24 cellular contexts compared by ENCODE assay signal in the genomic region with DNA sequence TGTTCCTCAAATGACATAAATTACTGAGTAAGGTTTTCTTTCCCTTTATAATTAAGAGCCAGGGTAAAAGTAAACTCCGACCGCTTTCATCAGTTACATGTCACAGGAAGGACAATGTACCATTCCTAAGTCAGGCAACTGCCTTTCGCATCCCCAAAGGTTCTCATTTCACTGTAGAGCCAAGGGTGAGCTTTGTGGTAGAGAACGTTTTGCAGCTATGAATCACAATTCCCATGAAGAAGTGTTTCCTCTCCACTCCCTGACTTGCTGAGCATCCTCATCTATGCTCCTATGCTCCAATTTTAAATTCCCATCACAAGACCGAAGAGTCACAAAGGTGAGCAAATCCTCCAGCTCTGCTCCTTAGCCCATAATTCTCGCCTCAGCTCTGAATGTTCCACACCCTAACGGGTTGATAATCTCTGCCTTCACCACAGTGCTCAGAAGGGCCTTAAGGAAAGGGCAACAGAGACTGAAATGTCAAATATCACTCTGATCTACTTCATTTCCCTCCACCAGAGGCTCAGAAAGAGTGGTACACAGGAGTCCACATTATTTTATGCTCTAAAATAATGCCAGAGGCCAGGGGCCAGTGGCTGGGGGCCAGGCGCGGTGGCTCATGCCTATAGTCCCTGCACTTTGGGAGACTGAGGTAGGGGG.
DNase-seq lines count a peak whose midpoint lies in the region; ATAC-seq, FAIRE-seq and TF ChIP-seq lines count a peak whose summit lies in the region.
"Had no signal": no experiment of that assay in that cellular context is flagged by ENCODE, and none has a peak within 500 bp of the region (broad histone marks: within the 10 kb centered on the region; RNA-seq: fewer than 3 reads in every experiment).

No MANE protein-coding gene starts in this region.

- 0 out of 2 replicates have a peak, but pooled peaks cover 2% of the 10 kb centered on the region for H3K36me3 ChIP-seq in PC-3 (ENCODE audit: low read depth, low read length)
- no peaks in the 10 kb centered on the region for H3K36me3 ChIP-seq in H1 (ENCODE audit: control insufficient read depth in 2 of 4, insufficient read depth in 4 of 4, low read length in 3 of 4)
- no peaks in the 10 kb centered on the region for H3K36me3 ChIP-seq in CD8-positive, alpha-beta T cell (ENCODE audit: insufficient read depth, low read length)
- H3K36me3 ChIP-seq: adrenal gland, left lung, pancreas, WERI-Rb-1 had no signal

- no peak overlapping the region for H3K56ac ChIP-seq in H1 (replicated peaks; ENCODE audit: insufficient read length, low read depth, low read length)

- no peak overlapping the region; the same call in 1 of the 2 replicates for H2BK12ac ChIP-seq in H1 (ENCODE audit: low read depth, low read length)

- TF ChIP-seq CTCF in PC-3 (conservative IDR thresholded peaks at IDR 0.05; ENCODE audit: low read depth, low read length) (no peak), H1 (IDR thresholded peaks at IDR 0.05; ENCODE audit: control extremely low read depth in 1 of 3, insufficient read depth in 1 of 3, low read depth in 1 of 3, low read length in 3 of 3) (no peak)
- no peak for TF ChIP-seq CTCF in CD8-positive, alpha-beta T cell (IDR thresholded peaks at IDR 0.05)

- DNase-seq in stimulated activated naive CD8-positive, alpha-beta T cell treated with anti-CD3 and anti-CD28 coated beads, Interleukin-15, Interleukin-2, amounts not matched to agents 100 U/mL and 50 U/mL, for 24 hours, result no peak
- no peak for DNase-seq in stimulated activated naive CD8-positive, alpha-beta T cell treated with anti-CD3 and anti-CD28 coated beads, Interleukin-15, amount 100 ng/mL, for 72 hours
- DNase-seq in PC-3, result peak; percentile 31
- no peak for DNase-seq in H1 (ENCODE audit: low read depth in 1 of 2, low spot score in 2 of 2)
- DNase-seq in CD8-positive, alpha-beta T cell, result no peak
- no peak for DNase-seq in NK-92 treated with Interleukin-12 subunit alpha and Interleukin-12 subunit beta, amount 100 ng/mL, for 24 hours (lab: John Stamatoyannopoulos, UW)
- DNase-seq: activated CD4-positive, alpha-beta T cell treated with anti-CD3 and anti-CD28 coated beads, Interleukin-2, amount 50 U/mL, for 1 hour; activated CD8-positive, alpha-beta memory T cell treated with anti-CD3 and anti-CD28 coated beads, Interleukin-2, amount 50 U/mL, for 4 hours; activated effector memory CD4-positive, alpha-beta T cell treated with anti-CD3 and anti-CD28 coated beads, Interleukin-2, amount 50 U/mL, for 16 hours; adrenal gland; C1 segment of cervical spinal cord; Calu3; dermis blood vessel endothelial cell; immature natural killer cell; left lung; NCI-H2107; pancreas; right cardiac atrium; WERI-Rb-1 had no signal

- H3K4me3 ChIP-seq in PC-3 (ENCODE audit: low read length) (no peak overlapping the region), H1 (ENCODE audit: extremely low read depth in 1 of 4, insufficient read depth in 2 of 4, low read depth in 3 of 4, low read length in 4 of 4) (no peak overlapping the region)
- H3K4me3 ChIP-seq in CD8-positive, alpha-beta T cell (ENCODE audit: low read depth, low read length), result no peak overlapping the region
- H3K4me3 ChIP-seq: adrenal gland, left lung, pancreas, SK-N-MC had no signal

- H3K27me3 Mint-ChIP-seq in stimulated activated naive CD8-positive, alpha-beta T cell treated with anti-CD3 and anti-CD28 coated beads, Interleukin-15, amount 100 ng/mL, for 72 hours, result peaks cover 36% of the 10 kb centered on the region
- H3K27me3 Mint-ChIP-seq in CD8-positive, alpha-beta T cell (ENCODE audit: low read depth), result peaks cover 3% of the 10 kb centered on the region

- H2BK5ac ChIP-seq in H1 (ENCODE audit: low read depth, low read length), result no peak overlapping the region

- H4K91ac ChIP-seq in H1 (replicated peaks; ENCODE audit: insufficient read length, low read length), result no peak overlapping the region

- H3K79me1 ChIP-seq in H1 (ENCODE audit: low read depth, low read length), result peaks cover 13% of the 10 kb centered on the region

- no TSS peak for BruUV-seq in PC-3 (replicated peaks; lab: Mats Ljungman, UMichigan)

- FAIRE-seq in H1 (lab: Jason Lieb, UNC), result no peak
- FAIRE-seq: pancreas, RCC 7860 had no signal

- no peak overlapping the region for H4K8ac ChIP-seq in H1 (ENCODE audit: extremely low read depth, insufficient read depth, low read length)

- WGBS in H1 (ENCODE audit: extremely low coverage in 1 of 2, insufficient coverage in 1 of 2, insufficient read length in 1 of 2, insufficient replicate concordance in 2 of 2, low coverage in 1 of 2, low lambda C conversion rate in 2 of 2, missing lambda C conversion rate in 1 of 2), 2 experiments, result 87% methylated on average over 9 of the region's 9 CpGs; no CpG with 5 or more reads in 1 of the 2 experiments

- H3K4me2 ChIP-seq in PC-3 (ENCODE audit: low read length) (no peak overlapping the region), H1 (ENCODE audit: insufficient read depth in 1 of 2, low read depth in 2 of 2, low read length in 2 of 2) (no peak overlapping the region)

- H2AK5ac ChIP-seq in H1 (ENCODE audit: low read depth, low read length), result no peak overlapping the region; the same call in 1 of the 2 replicates

- H3K4me3 Mint-ChIP-seq in stimulated activated naive CD8-positive, alpha-beta T cell treated with anti-CD3 and anti-CD28 coated beads, Interleukin-15, amount 100 ng/mL, for 72 hours, result no peak overlapping the region
- H3K4me3 Mint-ChIP-seq in CD8-positive, alpha-beta T cell, result no peak overlapping the region
- H3K4me3 Mint-ChIP-seq: immature natural killer cell had no signal

- H3K4me1 Mint-ChIP-seq in stimulated activated naive CD8-positive, alpha-beta T cell treated with anti-CD3 and anti-CD28 coated beads, Interleukin-15, amount 100 ng/mL, for 72 hours, result peaks cover 56% of the 10 kb centered on the region
- H3K4me1 Mint-ChIP-seq in CD8-positive, alpha-beta T cell (ENCODE audit: low read depth), result no peaks in the 10 kb centered on the region
- H3K4me1 Mint-ChIP-seq: immature natural killer cell had no signal

- no peaks in the 10 kb centered on the region for H3K9me3 Mint-ChIP-seq in stimulated activated naive CD8-positive, alpha-beta T cell treated with anti-CD3 and anti-CD28 coated beads, Interleukin-15, amount 100 ng/mL, for 72 hours
- H3K9me3 Mint-ChIP-seq in CD8-positive, alpha-beta T cell, result no peaks in the 10 kb centered on the region
- H3K9me3 Mint-ChIP-seq: nephron had no signal

- intact Hi-C loops in PC-3 (cut with micrococcal nuclease), result no loop called here
- intact Hi-C loops in CD8-positive, alpha-beta T cell (cut with DNase I, micrococcal nuclease), result no loop called here

- H3K9ac ChIP-seq in PC-3 (ENCODE audit: low read length) (no peak overlapping the region), H1 (replicated peaks in 1 of 4; ENCODE audit: extremely low read depth in 1 of 4, low read depth in 3 of 4, low read length in 3 of 4) (no peak overlapping the region)

- H3K27ac Mint-ChIP-seq in stimulated activated naive CD8-positive, alpha-beta T cell treated with anti-CD3 and anti-CD28 coated beads, Interleukin-15, amount 100 ng/mL, for 72 hours, result no peak overlapping the region
- H3K27ac Mint-ChIP-seq in CD8-positive, alpha-beta T cell, result no peak overlapping the region
- H3K27ac Mint-ChIP-seq: immature natural killer cell had no signal

- peak; percentile 58 for ATAC-seq in stimulated activated naive CD8-positive, alpha-beta T cell treated with anti-CD3 and anti-CD28 coated beads, Interleukin-15, Interleukin-2, amounts not matched to agents 100 U/mL and 50 U/mL, for 24 hours
- ATAC-seq in stimulated activated naive CD8-positive, alpha-beta T cell treated with anti-CD3 and anti-CD28 coated beads, Interleukin-15, amount 100 ng/mL, for 72 hours, result no peak
- no peak for ATAC-seq in PC-3
- ATAC-seq in GM21576 (IDR thresholded peaks at IDR 0.05; ENCODE audit: unreplicated experiment), result no peak
- ATAC-seq in CD8-positive, alpha-beta T cell, result no peak
- no peak for ATAC-seq in HG02840 (IDR thresholded peaks at IDR 0.05; ENCODE audit: low FRiP score, unreplicated experiment)
- ATAC-seq: left lung, pancreas, right cardiac atrium had no signal

- no peak overlapping the region for H3K18ac ChIP-seq in H1 (ENCODE audit: extremely low read depth, low read length)

- H3K4ac ChIP-seq in H1 (replicated peaks; ENCODE audit: insufficient read length, low read depth, low read length), result no peak overlapping the region

- TF ChIP-seq POLR2A in H1 (IDR thresholded peaks at IDR 0.05; ENCODE audit: control extremely low read depth in 1 of 2, low read depth in 2 of 2, low read length in 2 of 2), result no peak

- no peak overlapping the region for H4K5ac ChIP-seq in H1 (ENCODE audit: insufficient read length, low read depth, low read length)

- CTCF ChIA-PET in PC-3 (lab: Charles Lee) (no interaction called here), H1 (lab: Charles Lee; ENCODE audit: partially characterized antibody) (interaction anchor here (1.1 kb wide), 1 partner anchor 23 kb away, joined by 3 read pairs; no protein-coding TSS in a partner anchor)
- CTCF ChIA-PET in CD8-positive, alpha-beta T cell (lab: Charles Lee), result no interaction called here

- H2BK15ac ChIP-seq in H1 (ENCODE audit: low read length), result 0 out of 2 replicates have a peak overlapping the region, but pooled peaks have one; percentile 77

- no peak overlapping the region for H3K23ac ChIP-seq in H1 (ENCODE audit: insufficient read length)

- no peak for TF ChIP-seq EP300 in H1 (IDR thresholded peaks at IDR 0.05; ENCODE audit: borderline replicate concordance in 1 of 2, low read depth in 2 of 2, low read length in 2 of 2)

- H3K23me2 ChIP-seq in H1 (ENCODE audit: low read depth, low read length), result no peaks in the 10 kb centered on the region

- POLR2A ChIA-PET in PC-3 (lab: Charles Lee; ENCODE audit: unreplicated experiment), result no interaction called here
- POLR2A ChIA-PET in H1 (lab: Charles Lee; ENCODE audit: partially characterized antibody), result no interaction called here
- POLR2A ChIA-PET in CD8-positive, alpha-beta T cell (lab: Charles Lee), result interaction anchor here (0.6 kb wide), 1 partner anchor 136 kb away, joined by 4 read pairs; no protein-coding TSS in a partner anchor

- H3K27me3 ChIP-seq in PC-3 (ENCODE audit: low read length) (no peaks in the 10 kb centered on the region), H1 (replicated peaks in 1 of 4; ENCODE audit: control insufficient read depth in 3 of 4, extremely low read depth in 1 of 4, insufficient read depth in 3 of 4, low read length in 3 of 4) (no peaks in the 10 kb centered on the region)
- H3K27me3 ChIP-seq in CD8-positive, alpha-beta T cell (ENCODE audit: insufficient read depth, low read length), result no peaks in the 10 kb centered on the region
- H3K27me3 ChIP-seq: adrenal gland, pancreas had no signal

- H2BK20ac ChIP-seq in H1 (ENCODE audit: low read length), result no peak overlapping the region

- peaks cover 98% of the 10 kb centered on the region for H3K79me2 ChIP-seq in PC-3 (ENCODE audit: low read length)
- H3K79me2 ChIP-seq in H1 (ENCODE audit: control insufficient read depth in 1 of 2, insufficient read depth in 2 of 2, low read length in 2 of 2), result peaks cover 4 to 82% of the 10 kb centered on the region in 2 experiments

- H3K9me3 ChIP-seq in PC-3 (ENCODE audit: low read length), result no peaks in the 10 kb centered on the region
- no peaks in the 10 kb centered on the region for H3K9me3 ChIP-seq in H1 (ENCODE audit: insufficient read depth in 2 of 2, low read depth in 1 of 2, low read length in 1 of 2)
- no peaks in the 10 kb centered on the region for H3K9me3 ChIP-seq in CD8-positive, alpha-beta T cell (ENCODE audit: low read length)
- H3K9me3 ChIP-seq: adrenal gland, left lung, pancreas had no signal

- H3K4me1 ChIP-seq in PC-3 (ENCODE audit: insufficient read depth, low read length), result peaks cover 28% of the 10 kb centered on the region
- peaks cover 0 to 12% (median 6%) of the 10 kb centered on the region in 4 experiments; a peak in 3 of 7 replicates for H3K4me1 ChIP-seq in H1 (replicated peaks in 1 of 4; ENCODE audit: control insufficient read depth in 3 of 4, insufficient read depth in 4 of 4, low read length in 3 of 4)
- H3K4me1 ChIP-seq in CD8-positive, alpha-beta T cell (ENCODE audit: insufficient read depth, low read length), result no peaks in the 10 kb centered on the region
- H3K4me1 ChIP-seq: adrenal gland, left lung had no signal

- no peak for TF ChIP-seq RAD21 in H1 (IDR thresholded peaks at IDR 0.05 in 1 of 2, conservative IDR thresholded peaks at IDR 0.05 in 1 of 2; ENCODE audit: low read depth in 2 of 2, low read length in 2 of 2)

- no peaks in the 10 kb centered on the region for H3K9me2 ChIP-seq in PC-3 (replicated peaks; ENCODE audit: low read length)

- H2AFZ ChIP-seq in PC-3 (ENCODE audit: low read length) (no peak overlapping the region), H1 (ENCODE audit: low read length) (no peak overlapping the region)

- H3K27ac ChIP-seq in PC-3 (ENCODE audit: low read length), result no peak overlapping the region
- no peak overlapping the region for H3K27ac ChIP-seq in H1 (ENCODE audit: low read depth, low read length)
- H3K27ac ChIP-seq in CD8-positive, alpha-beta T cell (ENCODE audit: low read depth, low read length), result no peak overlapping the region
- H3K27ac ChIP-seq: adrenal gland, left lung, pancreas, SK-N-MC, WERI-Rb-1 had no signal

- H3K14ac ChIP-seq in H1 (ENCODE audit: insufficient read length), result no peak overlapping the region

- H4K20me1 ChIP-seq in PC-3 (ENCODE audit: low read length) (peaks cover 30% of the 10 kb centered on the region; the same call in 1 of the 2 replicates), H1 (replicated peaks in 1 of 2; ENCODE audit: control insufficient read depth in 1 of 2, insufficient read depth in 2 of 2, low read length in 2 of 2) (peaks cover 2 to 3% of the 10 kb centered on the region in 2 experiments)

- H3F3A ChIP-seq in PC-3 (ENCODE audit: low read length, unreplicated experiment), result no peaks in the 10 kb centered on the region

- no peaks in the 10 kb centered on the region for H3K36me3 Mint-ChIP-seq in CD8-positive, alpha-beta T cell
- H3K36me3 Mint-ChIP-seq: immature natural killer cell had no signal

- H2BK120ac ChIP-seq in H1 (replicated peaks; ENCODE audit: low read depth, low read length), result no peak overlapping the region
